ENCODE assay signal across 8 cellular contexts in genomic region chr22:42649261-42650056, GRCh38.
DNase-seq lines count a peak whose midpoint lies in the region; ATAC-seq and TF ChIP-seq lines count a peak whose summit lies in the region.

Gene CYB5R3 (minus strand): TSS chr22:42649392. CDS start chr22:42649315, 77 bp downstream.

- peak within 1 kb of the TSS; percentile 90 for H3K27ac ChIP-seq in caudate nucleus (ENCODE audit: low read depth, low read length)

- peak; percentile 70 for DNase-seq in NCI-H2196 treated with DMSO at 0.1 percent for 48 hours (lab: John Stamatoyannopoulos, UW; ENCODE audit: unreplicated experiment)
- peak; percentile 55 to 66 (median 61) for DNase-seq in activated CD4-positive, CD25-positive, alpha-beta regulatory T cell (lab: John Stamatoyannopoulos, UW)
- peak in 58 of 61 donors; percentile 22 to 90 (median 73) for DNase-seq in caudate nucleus (lab: John Stamatoyannopoulos, UW)
- peak; percentile 83 for DNase-seq in iris pigment epithelial cell (ENCODE audit: low read depth)
- DNase-seq in stimulated activated CD4-positive, alpha-beta T cell treated with anti-CD3 and anti-CD28 coated beads, Interleukin-12 subunit alpha, Interleukin-12 subunit beta, amount 100 ng/mL, for 24 hours (ENCODE audit: low read depth in 2 of 2), result peak; percentile 49 to 80
- DNase-seq in NCI-H2107 (lab: John Stamatoyannopoulos, UW), result no peak

- peak; percentile 62 for TF ChIP-seq POLR2A in GM18505 (IDR thresholded peaks at IDR 0.05; ENCODE audit: borderline replicate concordance, extremely low read depth, insufficient read depth, insufficient read length)

- ATAC-seq in GM18505 (IDR thresholded peaks at IDR 0.05; ENCODE audit: unreplicated experiment), result peak; percentile 52
- ATAC-seq in HG02943 (IDR thresholded peaks at IDR 0.05; ENCODE audit: low read depth, unreplicated experiment), result peak; percentile 71
